In genomic region chr7:142808461-142808801, GRCh38 we compare ENCODE assay signal across 10 cellular contexts. TPM values are rescaled to one million over a fixed set of nuclear protein-coding genes. Genes with fewer than 3 reads are reported as not detected.
DNase-seq lines count a peak whose midpoint lies in the region; ATAC-seq, FAIRE-seq and TF ChIP-seq lines count a peak whose summit lies in the region.
"Had no signal": no experiment of that assay in that cellular context is flagged by ENCODE, and none has a peak within 500 bp of the region (broad histone marks: within the 10 kb centered on the region; RNA-seq: fewer than 3 reads in every experiment).

No MANE protein-coding gene starts in this region.

- TSS peak; percentile 99 for BruUV-seq in OCI-LY7 (replicated peaks; lab: Mats Ljungman, UMichigan)

- H3K9me3 Mint-ChIP-seq in osteocyte (ENCODE audit: unreplicated experiment) = no peaks in the 10 kb centered on the region

- FAIRE-seq in kidney (lab: Jason Lieb, UNC) = no peak

- CTCF ChIA-PET in OCI-LY7 (lab: Charles Lee; ENCODE audit: unreplicated experiment) = interaction anchor here (2.2 to 6.0 kb wide), 4 partner anchors 11 to 94 kb away, joined by 9 to 90 read pairs (median 17); no protein-coding TSS in a partner anchor

- no peaks in the 10 kb centered on the region for H3K9me2 ChIP-seq in OCI-LY7 (ENCODE audit: insufficient read depth, low read length)

- H2AFZ ChIP-seq in OCI-LY7 (ENCODE audit: low read length) = no peak overlapping the region

- H3K27ac Mint-ChIP-seq in osteocyte (ENCODE audit: unreplicated experiment) = no peak overlapping the region

- H3K27ac ChIP-seq in OCI-LY7 (ENCODE audit: low read depth, low read length, poor library complexity, severe bottlenecking) (peak overlapping the region; percentile 100), skeletal muscle tissue (ENCODE audit: low read depth, low read length) (peak overlapping the region; percentile 25), kidney (ENCODE audit: low read depth in 2 of 2, low read length in 2 of 2) (no peak overlapping the region)
- H3K27ac ChIP-seq: cardiac muscle cell had no signal

- H3K4me3 Mint-ChIP-seq in osteocyte (ENCODE audit: unreplicated experiment) = no peak overlapping the region

- ATAC-seq in GM19035 (IDR thresholded peaks at IDR 0.05; ENCODE audit: unreplicated experiment) (peak; percentile 34), HG02798 (IDR thresholded peaks at IDR 0.05; ENCODE audit: poor library complexity, unreplicated experiment) (peak; percentile 29)

- peaks cover 0 to 11% (median 7%) of the 10 kb centered on the region in 3 donors for H3K27me3 ChIP-seq in skeletal muscle tissue (ENCODE audit: control insufficient read depth in 3 of 3, insufficient read depth in 3 of 3, low read length in 3 of 3)

- peaks cover 23% of the 10 kb centered on the region for H3K36me3 ChIP-seq in OCI-LY7 (ENCODE audit: insufficient read depth, low read length)
- no peaks in the 10 kb centered on the region for H3K36me3 ChIP-seq in skeletal muscle tissue (ENCODE audit: control insufficient read depth in 3 of 3, insufficient read depth in 3 of 3, low read length in 3 of 3)
- no peaks in the 10 kb centered on the region for H3K36me3 ChIP-seq in kidney (ENCODE audit: control insufficient read depth in 1 of 2, insufficient read depth in 2 of 2, low read length in 2 of 2)
- H3K36me3 ChIP-seq: cardiac muscle cell, left lung had no signal

- no peaks in the 10 kb centered on the region for H3K36me3 Mint-ChIP-seq in osteocyte (ENCODE audit: unreplicated experiment)

- H3K4me2 ChIP-seq in OCI-LY7 (ENCODE audit: low read length) = peak overlapping the region; percentile 89

- no peaks in the 10 kb centered on the region for H4K20me1 ChIP-seq in OCI-LY7 (ENCODE audit: insufficient read depth, low read length)

- intact Hi-C loops in OCI-LY7 (cut with micrococcal nuclease; ENCODE audit: unreplicated experiment) = loop anchor here (1.0 to 10.0 kb wide), 6 partner anchors 10 to 479 kb away; partner anchors contain the start of gene CASP2
- intact Hi-C loops in kidney (cut with DNase I) = no loop called here

- no peaks in the 10 kb centered on the region for H3K4me1 Mint-ChIP-seq in osteocyte (ENCODE audit: unreplicated experiment)

- TF ChIP-seq POLR2A in erythroblast (IDR thresholded peaks at IDR 0.05; ENCODE audit: low read length) = no peak

- POLR2A ChIA-PET in OCI-LY7 (lab: Charles Lee) = interaction anchor here (0.6 to 15.5 kb wide), 10 partner anchors 17 to 278 kb away, joined by 3 to 666 read pairs (median 3); partner anchors contain the start of gene PRSS2

- H3K9me3 ChIP-seq in OCI-LY7 (ENCODE audit: low read length) (no peaks in the 10 kb centered on the region), skeletal muscle tissue (ENCODE audit: control insufficient read depth in 3 of 3, low read length in 3 of 3) (no peaks in the 10 kb centered on the region), kidney (ENCODE audit: control insufficient read depth in 1 of 2, low read length in 2 of 2) (no peaks in the 10 kb centered on the region)
- H3K9me3 ChIP-seq: left lung had no signal

- peak; percentile 82 for DNase-seq in OCI-LY7 (ENCODE audit: low spot score)
- no peak for DNase-seq in erythroblast (lab: John Stamatoyannopoulos, UW)
- no peak for DNase-seq in HT-29 (ENCODE audit: low spot score)
- no peak for DNase-seq in osteocyte (ENCODE audit: extremely low spot score, unreplicated experiment)
- no peak for DNase-seq in kidney

- TF ChIP-seq CTCF in OCI-LY7 (conservative IDR thresholded peaks at IDR 0.05; ENCODE audit: low read length) (no peak), osteocyte (IDR thresholded peaks at IDR 0.05) (no peak), kidney (IDR thresholded peaks at IDR 0.05; ENCODE audit: borderline replicate concordance, extremely low read depth, insufficient read depth) (no peak)

- peaks cover 44% of the 10 kb centered on the region for H3K27me3 Mint-ChIP-seq in osteocyte (ENCODE audit: unreplicated experiment)

- H3K9ac ChIP-seq in skeletal muscle tissue (ENCODE audit: low read depth in 1 of 3, low read length in 3 of 3) (no peak overlapping the region), kidney (ENCODE audit: low read length in 2 of 2) (no peak overlapping the region)

- H3K4me3 ChIP-seq in OCI-LY7 (ENCODE audit: low read depth, low read length, poor library complexity, severe bottlenecking) = peak overlapping the region; percentile 49
- no peak overlapping the region for H3K4me3 ChIP-seq in skeletal muscle tissue (ENCODE audit: low read length in 3 of 3)
- no peak overlapping the region for H3K4me3 ChIP-seq in kidney (ENCODE audit: low read length in 2 of 2)
- H3K4me3 ChIP-seq: cardiac muscle cell, left lung had no signal

- H3K4me1 ChIP-seq in OCI-LY7 (ENCODE audit: insufficient read depth, low read length, poor library complexity, severe bottlenecking) (peaks cover 97% of the 10 kb centered on the region), skeletal muscle tissue (ENCODE audit: control insufficient read depth in 3 of 3, insufficient read depth in 3 of 3, low read length in 3 of 3) (no peaks in the 10 kb centered on the region), kidney (ENCODE audit: control insufficient read depth in 1 of 2, insufficient read depth in 1 of 2, low read depth in 1 of 2, low read length in 2 of 2) (no peaks in the 10 kb centered on the region)
- H3K4me1 ChIP-seq: left lung had no signal

- H3K79me2 ChIP-seq in OCI-LY7 (ENCODE audit: insufficient read depth, low read depth, low read length) = no peaks in the 10 kb centered on the region

RNA-seq across cellular contexts. Expression of gene PRSS2, which starts 37.7 kb away (rescaled TPM):
- 0.23 and 0.60 TPM in 2 replicates for total RNA-seq in OCI-LY7 (2014; rRNA removed; shearing (Covaris generic))
- total RNA-seq in OCI-LY7 (2022) (1.1 TPM in 2 replicates), skeletal muscle tissue (not detected), osteocyte (not detected in 2 replicates), kidney (not detected)
- total RNA-seq in HT-29 (2014; rRNA removed; shearing (Covaris generic)) = 0.79 and 1.3 TPM in 2 replicates
- not detected for polyA plus RNA-seq in kidney (ENCODE audit: insufficient read depth, low read depth, low replicate concordance)
- total RNA-seq: cardiac muscle cell had no signal
- polyA plus RNA-seq: cardiac muscle cell had no signal

RNA-seq across cellular contexts. Expression of gene EPHB6, which starts 46.4 kb away (rescaled TPM):
- total RNA-seq in OCI-LY7 (2014; rRNA removed; shearing (Covaris generic)) = 0.15 and 0.41 TPM in 2 replicates
- 0.33 and 0.57 TPM in 2 replicates for total RNA-seq in OCI-LY7 (2022)
- 1.0 TPM for total RNA-seq in skeletal muscle tissue
- 35.9 and 45.9 TPM in 2 replicates for total RNA-seq in HT-29 (2014; rRNA removed; shearing (Covaris generic))
- total RNA-seq in osteocyte = 13.7 and 14.7 TPM in 2 replicates
- total RNA-seq in kidney = 17.4 TPM
- polyA plus RNA-seq in kidney (ENCODE audit: insufficient read depth, low read depth, low replicate concordance) = 10.4 TPM

RNA-seq across cellular contexts. Expression of gene PRSS1, which starts 59.2 kb away (rescaled TPM):
- total RNA-seq in OCI-LY7 (2014; rRNA removed; shearing (Covaris generic)) = not detected in 2 replicates
- total RNA-seq in OCI-LY7 (2022) (not detected in 2 replicates), skeletal muscle tissue (not detected), osteocyte (not detected in 2 replicates), kidney (not detected)
- total RNA-seq in HT-29 (2014; rRNA removed; shearing (Covaris generic)) = 3.2 and 3.3 TPM in 2 replicates
- not detected for polyA plus RNA-seq in kidney (ENCODE audit: insufficient read depth, low read depth, low replicate concordance)
- total RNA-seq: cardiac muscle cell had no signal
- polyA plus RNA-seq: cardiac muscle cell had no signal

Comparison
In these comparisons a context has a peak if more than half of its experiments do, and no peak if none do; other contexts are left out.
1. H3K27ac ChIP-seq: peak in OCI-LY7 (single experiment) and skeletal muscle tissue (single experiment); none in kidney (0 of 2).